24 cellular contexts compared by ENCODE assay signal in the genomic region with DNA sequence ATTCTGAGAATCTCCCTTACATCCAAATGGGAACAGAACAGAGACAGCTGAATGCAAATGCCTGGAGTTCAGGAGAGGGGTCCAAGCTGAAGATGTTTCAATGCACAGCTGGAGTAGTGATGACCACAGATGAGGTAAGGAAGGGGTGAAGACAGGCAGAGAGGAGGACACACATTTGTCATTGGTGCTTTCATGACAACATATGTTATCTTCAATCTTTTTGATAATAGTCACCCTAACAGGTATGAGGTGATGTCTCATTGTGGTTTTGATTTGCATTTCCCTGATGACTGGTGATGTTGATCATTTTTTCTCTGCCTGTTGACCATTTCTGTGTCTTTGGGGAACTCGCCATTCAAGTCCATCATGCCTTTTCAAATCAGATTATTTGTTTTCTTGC. TPM values are rescaled to one million over a fixed set of nuclear protein-coding genes. Genes with fewer than 3 reads are reported as not detected.
"Had no signal": no experiment of that assay in that cellular context is flagged by ENCODE, and none has a peak within 500 bp of the region (broad histone marks: within the 10 kb centered on the region; RNA-seq: fewer than 3 reads in every experiment).

No MANE protein-coding gene starts in this region.

- H3K9me3 Mint-ChIP-seq: activated CD4-positive, alpha-beta T cell treated with anti-CD3 and anti-CD28 coated beads, Interleukin-2, amount 10 ng/mL, durations not matched to agents 24 days and 14 days; activated naive CD4-positive, alpha-beta T cell treated with anti-CD3 and anti-CD28 coated beads, Interleukin-2, amount 50 U/mL, for 24 hours; T-cell had no signal

- H3K27ac Mint-ChIP-seq: activated CD4-positive, alpha-beta T cell treated with anti-CD3 and anti-CD28 coated beads, Interleukin-2, amount 10 ng/mL, durations not matched to agents 24 days and 14 days; activated CD8-positive, alpha-beta memory T cell treated with anti-CD3 and anti-CD28 coated beads, Interleukin-2, amount 10 ng/mL, durations not matched to agents 7 days and 5 days had no signal

- H3K36me3 ChIP-seq: breast epithelium had no signal

- H3K27ac ChIP-seq: breast epithelium, SK-N-MC, VCaP had no signal

- H3K4me1 ChIP-seq: breast epithelium had no signal

- H3K27me3 Mint-ChIP-seq: activated naive CD4-positive, alpha-beta T cell treated with anti-CD3 and anti-CD28 coated beads, Interleukin-2, amount 50 U/mL, for 24 hours had no signal

- H3K4me3 ChIP-seq: breast epithelium, K562, SK-N-MC had no signal

- H3K9me3 ChIP-seq: breast epithelium had no signal

- H3K4me3 Mint-ChIP-seq: activated CD4-positive, alpha-beta T cell treated with anti-CD3 and anti-CD28 coated beads, Interleukin-2, amount 10 ng/mL, durations not matched to agents 24 days and 14 days; activated CD8-positive, alpha-beta memory T cell treated with anti-CD3 and anti-CD28 coated beads, Interleukin-2, amount 10 ng/mL, durations not matched to agents 7 days and 5 days; activated naive CD4-positive, alpha-beta T cell treated with anti-CD3 and anti-CD28 coated beads, Interleukin-2, amount 50 U/mL, for 24 hours; T-cell had no signal

- ATAC-seq: activated CD8-positive, alpha-beta memory T cell treated with anti-CD3 and anti-CD28 coated beads, Interleukin-2, amount 10 ng/mL, durations not matched to agents 7 days and 5 days; K562; Right ventricle myocardium inferior; T-cell had no signal

- H3K36me3 Mint-ChIP-seq: activated CD8-positive, alpha-beta memory T cell treated with anti-CD3 and anti-CD28 coated beads, Interleukin-2, amount 10 ng/mL, durations not matched to agents 7 days and 5 days; activated naive CD4-positive, alpha-beta T cell treated with anti-CD3 and anti-CD28 coated beads, Interleukin-2, amount 50 U/mL, for 24 hours; T-cell had no signal

- DNase-seq: activated CD4-positive, alpha-beta T cell treated with anti-CD3 and anti-CD28 coated beads, Interleukin-2, amount 10 ng/mL, durations not matched to agents 24 days and 14 days; activated CD4-positive, alpha-beta T cell treated with anti-CD3 and anti-CD28 coated beads, Interleukin-2, amount 50 U/mL, for 48 hours; activated CD8-positive, alpha-beta memory T cell treated with anti-CD3 and anti-CD28 coated beads, Interleukin-2, amount 10 ng/mL, durations not matched to agents 7 days and 5 days; activated effector memory CD4-positive, alpha-beta T cell treated with Interleukin-2 at 50 U/mL for 16 hours; activated naive CD4-positive, alpha-beta T cell; aorta; central memory CD4-positive, alpha-beta T cell; Karpas-422; NCI-H1048; NCI-H1930; NCI-H2171; NCI-H2227 treated with DMSO at 0.1 percent for 48 hours; NCI-H446 treated with DMSO at 0.1 percent for 48 hours; NCI-H82; RPMI8226; T-cell had no signal

RNA-seq across cellular contexts. Expression of a gene that starts 19.2 kb away (rescaled TPM):
- total RNA-seq: activated CD4-positive, alpha-beta T cell treated with anti-CD3 and anti-CD28 coated beads, Interleukin-2, amount 10 ng/mL, durations not matched to agents 24 days and 14 days; activated CD8-positive, alpha-beta memory T cell treated with anti-CD3 and anti-CD28 coated beads, Interleukin-2, amount 10 ng/mL, durations not matched to agents 7 days and 5 days; K562; OCI-LY7; T-helper 2 cell treated with Interferon-gamma antibody and Interleukin-4, amounts not matched to agents 100 ng/mL and 5 ng/mL, for 36 hours had no signal

RNA-seq across cellular contexts. Expression of a gene that starts 36.6 kb away (rescaled TPM):
- total RNA-seq: OCI-LY7 had no signal
